ENCODE assay signal across 8 cellular contexts in the genomic region with DNA sequence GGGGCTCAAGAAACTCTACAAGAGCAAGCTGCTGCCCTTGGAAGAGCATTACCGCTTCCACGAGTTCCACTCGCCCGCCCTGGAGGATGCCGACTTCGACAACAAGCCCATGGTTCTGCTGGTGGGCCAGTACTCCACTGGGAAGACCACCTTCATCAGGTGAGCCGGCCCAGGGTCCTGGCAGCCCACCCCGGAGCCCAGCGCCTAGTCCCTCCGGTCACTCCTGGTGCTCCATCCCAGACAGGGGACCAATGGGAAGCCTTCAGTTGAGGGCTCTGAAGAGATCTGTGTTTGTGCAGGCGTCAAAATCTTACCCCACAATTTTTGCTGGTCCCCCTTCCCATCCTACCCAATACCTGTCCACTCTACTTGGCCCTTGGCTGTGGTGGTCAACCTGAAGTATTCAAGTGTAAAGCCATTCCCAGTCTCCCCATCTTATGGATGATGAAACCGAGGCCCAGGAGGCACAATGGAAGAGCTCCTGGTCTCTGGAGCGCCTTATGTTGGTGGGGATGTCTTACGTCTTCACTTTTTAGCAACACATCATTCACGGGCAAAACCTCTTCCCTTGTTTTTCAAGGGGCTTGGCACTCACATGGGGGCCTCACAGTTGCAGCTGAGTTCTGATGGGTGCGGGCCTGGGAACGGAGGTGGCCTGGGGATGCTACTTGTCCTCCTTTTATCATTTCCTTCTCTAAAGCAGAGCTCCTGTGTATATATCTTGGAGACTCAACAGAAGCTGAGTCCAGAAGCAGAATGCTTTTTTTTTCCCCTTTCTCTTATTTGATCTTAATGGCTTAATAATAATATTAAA. TPM values are rescaled to one million over a fixed set of nuclear protein-coding genes. Genes with fewer than 3 reads are reported as not detected.
DNase-seq lines count a peak whose midpoint lies in the region; ATAC-seq and TF ChIP-seq lines count a peak whose summit lies in the region.

No MANE protein-coding gene starts in this region.

- H3K4me3 ChIP-seq in RWPE2 (ENCODE audit: severe bottlenecking) = peak overlapping the region; percentile 37
- peak overlapping the region; percentile 55 to 75 (median 62) for H3K4me3 ChIP-seq in esophagus squamous epithelium
- peak overlapping the region; percentile 69 for H3K4me3 ChIP-seq in ovary

- H3K27me3 ChIP-seq in RWPE2 (ENCODE audit: insufficient read depth, poor library complexity, severe bottlenecking) (no peaks in the 10 kb centered on the region), esophagus squamous epithelium (no peaks in the 10 kb centered on the region), ovary (no peaks in the 10 kb centered on the region)

- DNase-seq in CD14-positive monocyte (ENCODE audit: low spot score) (no peak), RWPE2 (ENCODE audit: low spot score) (no peak), esophagus squamous epithelium (lab: John Stamatoyannopoulos, UW) (no peak), ovary (no peak), GM03348 (ENCODE audit: low spot score) (no peak), omental fat pad (ENCODE audit: low spot score) (no peak)

- H3K4me1 Mint-ChIP-seq in CD14-positive monocyte = peaks cover 19% of the 10 kb centered on the region

- 47 to 67% methylated on average over 10 to 14 of the region's 17 CpGs for WGBS in esophagus squamous epithelium, 2 donors
- 48 to 51% (median 49%) methylated on average over 16 to 17 of the region's 17 CpGs for WGBS in ovary, 3 donors

- peaks cover 5% of the 10 kb centered on the region for H3K4me1 ChIP-seq in RWPE2 (ENCODE audit: insufficient read depth, poor library complexity, severe bottlenecking)
- peaks cover 14 to 74% (median 49%) of the 10 kb centered on the region in 3 donors for H3K4me1 ChIP-seq in esophagus squamous epithelium
- H3K4me1 ChIP-seq in ovary (ENCODE audit: insufficient read depth) = peaks cover 2% of the 10 kb centered on the region

- ATAC-seq in RWPE2 (ENCODE audit: low read depth) (no peak), GM19351 (IDR thresholded peaks at IDR 0.05; ENCODE audit: unreplicated experiment) (no peak), HG03354 (IDR thresholded peaks at IDR 0.05; ENCODE audit: poor library complexity, severe bottlenecking, unreplicated experiment) (no peak), omental fat pad (ENCODE audit: low FRiP score) (no peak)

- no peaks in the 10 kb centered on the region for H3K36me3 Mint-ChIP-seq in CD14-positive monocyte

- TF ChIP-seq POLR2A in esophagus squamous epithelium (IDR thresholded peaks at IDR 0.05) = no peak
- TF ChIP-seq POLR2A in ovary (IDR thresholded peaks at IDR 0.05) = no peak

- H3K27ac ChIP-seq in RWPE2 (ENCODE audit: poor library complexity, severe bottlenecking) = no peak overlapping the region
- peak overlapping the region; percentile 66 to 85 (median 83) for H3K27ac ChIP-seq in esophagus squamous epithelium
- H3K27ac ChIP-seq in ovary = no peak overlapping the region

- no peak overlapping the region for H3K27ac Mint-ChIP-seq in CD14-positive monocyte

- H3K27me3 Mint-ChIP-seq in CD14-positive monocyte (ENCODE audit: low read depth in 3 of 3) = peaks cover 9 to 18% (median 14%) of the 10 kb centered on the region in 3 donors

- intact Hi-C loops in CD14-positive monocyte (cut with micrococcal nuclease) = no loop called here
- intact Hi-C loops in esophagus squamous epithelium (cut with DNase I) = loop anchor here (5.0 kb wide), 1 partner anchor 92 kb away; no protein-coding TSS in a partner anchor
- intact Hi-C loops in ovary (cut with DNase I) = loop anchor here in 1 of 4 donors (5.0 to 10.0 kb wide), 2 partner anchors 100 to 1958 kb away; no protein-coding TSS in a partner anchor

- TF ChIP-seq CTCF in CD14-positive monocyte (IDR thresholded peaks at IDR 0.05) (no peak), RWPE2 (IDR thresholded peaks at IDR 0.05; ENCODE audit: poor library complexity, severe bottlenecking) (no peak), esophagus squamous epithelium (IDR thresholded peaks at IDR 0.05) (no peak), ovary (IDR thresholded peaks at IDR 0.05) (no peak), omental fat pad (IDR thresholded peaks at IDR 0.05) (no peak)

- peaks cover 0 to 6% (median 0%) of the 10 kb centered on the region in 7 donors for H3K9me3 Mint-ChIP-seq in CD14-positive monocyte

- H3K36me3 ChIP-seq in RWPE2 (ENCODE audit: low read depth) (no peaks in the 10 kb centered on the region), esophagus squamous epithelium (peaks cover 0 to 8% (median 0%) of the 10 kb centered on the region in 3 donors), ovary (no peaks in the 10 kb centered on the region)

- H3K4me3 Mint-ChIP-seq in CD14-positive monocyte = peak overlapping the region; percentile 81 to 90

- no peak for TF ChIP-seq EP300 in ovary (IDR thresholded peaks at IDR 0.05)

- H3K9me3 ChIP-seq in RWPE2 (ENCODE audit: severe bottlenecking) = no peaks in the 10 kb centered on the region
- no peaks in the 10 kb centered on the region for H3K9me3 ChIP-seq in esophagus squamous epithelium
- H3K9me3 ChIP-seq in ovary = no peaks in the 10 kb centered on the region

RNA-seq across cellular contexts. Expression of a gene that starts 0.9 kb away (rescaled TPM):
- polyA plus RNA-seq in CD14-positive monocyte = 1 to 10 TPM; 1.4 to 1.5 TPM
- 10 to 100 TPM; 22.6 to 54.5 (median 38.1) TPM for total RNA-seq in esophagus squamous epithelium
- total RNA-seq in ovary = 1 to 10 TPM; 2.9 to 5.8 (median 3.5) TPM
- polyA plus RNA-seq in ovary = 10 to 100 TPM in 1 of 2 donors, 1 to 10 TPM in 1; 2.8 to 10.6 TPM
- 1 to 10 TPM; 3.1 to 5.2 (median 3.6) TPM for total RNA-seq in omental fat pad

RNA-seq across cellular contexts. Expression of a gene that starts 17.6 kb away (rescaled TPM):
- not detected for polyA plus RNA-seq in CD14-positive monocyte
- total RNA-seq in esophagus squamous epithelium = 100 to 1,000 TPM; 124 to 316 (median 198) TPM
- under 1 TPM in 5 of 7 donors, not detected in 2; 0.05 to 0.23 (median 0.08) TPM for total RNA-seq in ovary
- polyA plus RNA-seq in ovary = under 1 TPM; 0.05 TPM
- under 1 TPM in 1 of 4 donors, not detected in 3; 0.13 TPM for total RNA-seq in omental fat pad

Comparison
In these comparisons a context has a peak if more than half of its experiments do, and no peak if none do; other contexts are left out.
1. H3K27ac ChIP-seq: peak in esophagus squamous epithelium (4 of 4); none in RWPE2 (single experiment) and ovary (0 of 2).
2. RNA of a gene that starts 17.6 kb away (total RNA-seq): 124 to 316 TPM in esophagus squamous epithelium; 0.05 to 0.23 TPM in ovary and 0.13 TPM in omental fat pad; every median in the first group is over 100 times any median in the second.
3. Peak in every context shown above with its lines, with median percentiles within 50 percentile points of each other: H3K4me3 ChIP-seq.